1 cellular context compared by ENCODE assay signal in the genomic region with DNA sequence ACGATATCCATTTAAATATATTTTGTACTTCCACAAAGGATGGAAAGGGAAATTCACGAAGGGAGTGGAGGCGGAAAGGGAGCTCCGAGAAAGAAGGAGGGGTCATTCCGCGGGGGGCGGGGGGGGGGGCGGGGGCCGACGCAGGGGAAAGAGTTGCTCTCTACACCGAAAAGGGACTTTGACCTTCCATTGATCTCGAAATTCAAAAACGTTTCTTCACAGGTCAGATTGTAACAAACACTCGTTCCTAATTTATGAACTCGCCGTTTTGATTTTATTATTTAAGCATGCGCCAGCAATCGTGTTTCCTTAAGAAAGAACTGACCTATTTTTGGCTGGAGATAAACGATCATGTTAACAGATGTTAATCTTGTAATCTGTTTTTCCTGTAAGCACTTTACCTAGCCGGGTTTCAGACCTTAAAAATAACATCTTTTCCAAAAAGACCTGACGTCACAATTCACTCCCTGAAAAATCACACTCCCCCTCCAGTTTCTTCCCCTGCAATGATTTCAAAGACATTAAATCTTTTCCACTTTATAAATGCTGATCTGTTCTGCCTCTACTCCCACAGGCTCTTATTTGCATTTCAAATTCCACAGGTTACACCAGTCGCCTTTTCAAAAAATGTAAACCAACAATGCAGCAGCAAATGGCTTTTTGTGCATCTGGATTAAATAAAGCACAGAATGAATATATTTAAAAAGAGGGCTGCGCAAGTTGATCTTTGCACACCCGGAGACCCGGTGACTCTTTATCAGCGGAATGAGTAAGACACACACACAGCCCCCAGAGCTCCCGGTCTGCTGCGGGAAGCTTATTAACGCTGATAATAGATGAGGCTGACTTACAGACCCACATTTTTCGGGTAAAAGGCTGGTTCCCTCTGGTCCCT.
A peak's percentile ranks its signal among the peaks of the same experiment; 100 is the strongest.
TF ChIP-seq lines count a peak whose summit lies in the region.

No MANE protein-coding gene starts in this region.

TF ChIP-seq in GM12878, 131 proteins besides CTCF, POLR2A, EP300 and RAD21 (continued from another document):
- TF ChIP-seq ZBTB40 (IDR thresholded peaks at IDR 0.05; ENCODE audit: borderline replicate concordance) (peak; percentile 33; the same call in 1 of the 2 replicates), NBN (IDR thresholded peaks at IDR 0.05) (0 out of 2 replicates have a peak, but pooled peaks have one; percentile 6), IRF3 (IDR thresholded peaks at IDR 0.05) (no peak), CBX5 (IDR thresholded peaks at IDR 0.05; ENCODE audit: low read depth) (0 out of 2 replicates have a peak, but pooled peaks have one; percentile 26), ATF7 (IDR thresholded peaks at IDR 0.05; ENCODE audit: low read depth) (peak; percentile 36)
TF ChIP-seq in GM12878: peak in this region for 8.
